In the genomic region with DNA sequence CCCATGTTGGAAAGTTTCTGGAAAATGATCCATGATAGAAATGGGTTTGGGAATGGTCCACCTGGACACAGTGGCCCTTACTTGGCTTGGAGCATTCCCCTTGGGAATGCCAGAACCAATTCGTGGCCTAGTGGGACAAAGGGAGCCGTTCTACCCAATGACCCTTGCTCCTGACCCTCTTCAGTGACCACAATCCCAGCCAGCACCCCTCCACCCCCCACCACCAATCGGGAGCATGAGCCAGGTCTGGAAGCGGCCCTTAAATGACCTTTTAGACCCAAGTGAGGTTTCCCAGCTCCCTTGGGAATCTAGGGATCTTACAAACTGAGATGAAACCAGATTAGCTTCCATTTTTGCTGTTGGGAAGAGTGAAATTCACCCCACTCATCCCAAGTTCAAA, we compare ENCODE assay signal across 12 cellular contexts. TPM values are rescaled to one million over a fixed set of nuclear protein-coding genes. Genes with fewer than 3 reads are reported as not detected.
DNase-seq lines count a peak whose midpoint lies in the region; ATAC-seq and TF ChIP-seq lines count a peak whose summit lies in the region.
"Had no signal": no experiment of that assay in that cellular context is flagged by ENCODE, and none has a peak within 500 bp of the region (broad histone marks: within the 10 kb centered on the region; RNA-seq: fewer than 3 reads in every experiment).

No MANE protein-coding gene starts in this region.

- peaks cover 64% of the 10 kb centered on the region for H3K4me1 ChIP-seq in BLaER1
- peaks cover 22 to 30% of the 10 kb centered on the region in 2 donors for H3K4me1 ChIP-seq in left lung
- H3K4me1 ChIP-seq in skeletal muscle satellite cell (ENCODE audit: control insufficient read depth, insufficient read depth, low read length) = peaks cover 67% of the 10 kb centered on the region

- no peaks in the 10 kb centered on the region for H3K36me3 ChIP-seq in BLaER1
- no peaks in the 10 kb centered on the region for H3K36me3 ChIP-seq in left lung
- H3K36me3 ChIP-seq in skeletal muscle satellite cell (ENCODE audit: insufficient read depth, low read length) = no peaks in the 10 kb centered on the region

- H3K27me3 ChIP-seq in BLaER1 (no peaks in the 10 kb centered on the region), left lung (no peaks in the 10 kb centered on the region), skeletal muscle satellite cell (ENCODE audit: control insufficient read depth, insufficient read depth, low read length) (peaks cover 3% of the 10 kb centered on the region)

- POLR2A ChIA-PET in RWPE1 (lab: Yijun Ruan, JAX; ENCODE audit: low non-redundant PET) = interaction anchor here (0.6 kb wide), 1 partner anchor 204 kb away, joined by 4 read pairs; no protein-coding TSS in a partner anchor

- H3K9me3 ChIP-seq in BLaER1 (no peaks in the 10 kb centered on the region), left lung (no peaks in the 10 kb centered on the region), skeletal muscle satellite cell (replicated peaks; ENCODE audit: low read length) (no peaks in the 10 kb centered on the region)

- H3K27ac ChIP-seq in BLaER1 (peak overlapping the region; percentile 84), RWPE1 (peak overlapping the region; percentile 89), left lung (peak overlapping the region; percentile 45 to 80)

- ATAC-seq in left lung (no peak), GM18519 (IDR thresholded peaks at IDR 0.05; ENCODE audit: low FRiP score, unreplicated experiment) (no peak)

- DNase-seq in RWPE1 (ENCODE audit: low spot score) (no peak), left lung (no peak), NCI-H187 (lab: John Stamatoyannopoulos, UW) (no peak), C1 segment of cervical spinal cord (lab: John Stamatoyannopoulos, UW) (no peak), COLO829 (ENCODE audit: low spot score) (no peak)
- DNase-seq: activated CD8-positive, alpha-beta memory T cell treated with anti-CD3 and anti-CD28 coated beads, Interleukin-2, amount 50 U/mL, for 4 hours; H9; stimulated activated CD4-positive, alpha-beta T cell treated with anti-CD3 and anti-CD28 coated beads, Interleukin-4, amount 100 ng/mL, for 24 hours; T-helper 9 cell had no signal

- intact Hi-C loops in left lung (cut with DNase I) = no loop called here

- peak overlapping the region; percentile 79 for H3K4me2 ChIP-seq in BLaER1
- peak overlapping the region; percentile 61 for H3K4me2 ChIP-seq in skeletal muscle satellite cell (ENCODE audit: low read length)

- H3K9ac ChIP-seq in BLaER1 (peak overlapping the region; percentile 71; the same call in 1 of the 2 replicates), skeletal muscle satellite cell (ENCODE audit: low read depth, low read length) (peak overlapping the region; percentile 26)

- TF ChIP-seq CTCF in RWPE1 (conservative IDR thresholded peaks at IDR 0.05; ENCODE audit: low read depth) (no peak), left lung (IDR thresholded peaks at IDR 0.05) (no peak)

- H3K4me3 ChIP-seq in BLaER1 (no peak overlapping the region), left lung (no peak overlapping the region), skeletal muscle satellite cell (ENCODE audit: low read length) (peak overlapping the region; percentile 1)

- CTCF ChIA-PET in RWPE1 (lab: Yijun Ruan, JAX) = interaction anchor here (0.7 to 0.8 kb wide), 2 partner anchors 53 to 1227 kb away, joined by 3 read pairs; no protein-coding TSS in a partner anchor

- no peaks in the 10 kb centered on the region for H4K20me1 ChIP-seq in BLaER1

RNA-seq across cellular contexts. Expression of a gene that starts 51.3 kb away (rescaled TPM):
- total RNA-seq in left lung = 10 to 100 TPM; 10.7 to 16.3 TPM
- 3.3 and 8.7 TPM in 2 replicates for total RNA-seq in skeletal muscle satellite cell (2012; rRNA removed)
